In genomic region chr20:56788041-56788670, GRCh38 we compare ENCODE assay signal across 10 cellular contexts.
A peak's percentile ranks its signal among the peaks of the same experiment; 100 is the strongest.
DNase-seq lines count a peak whose midpoint lies in the region; ATAC-seq, FAIRE-seq and TF ChIP-seq lines count a peak whose summit lies in the region.
"Had no signal": no experiment of that assay in that cellular context is flagged by ENCODE, and none has a peak within 500 bp of the region (broad histone marks: within the 10 kb centered on the region; RNA-seq: fewer than 3 reads in every experiment).

No MANE protein-coding gene starts in this region.

- no peaks in the 10 kb centered on the region for H3K4me1 ChIP-seq in psoas muscle
- H3K4me1 ChIP-seq: heart right ventricle had no signal

- no peaks in the 10 kb centered on the region for H3K9me3 ChIP-seq in psoas muscle
- H3K9me3 ChIP-seq: heart right ventricle had no signal

- no peak overlapping the region for H3K27ac Mint-ChIP-seq in activated CD4-positive, alpha-beta T cell treated with anti-CD3 and anti-CD28 coated beads for 36 hours

- WGBS in psoas muscle, 3 donors, result 82 to 86% (median 85%) methylated on average over 7 of the region's 7 CpGs

- DNase-seq in ELR (ENCODE audit: low read depth) (peak; percentile 100), RPMI7951 (ENCODE audit: low read depth) (peak; percentile 100), fibroblast of gingiva (ENCODE audit: low read depth) (peak; percentile 96), psoas muscle (peak in 1 of 2 donors; percentile 23), GM19239 (ENCODE audit: insufficient read length, low spot score) (no peak), DMS153 treated with DMSO at 0.1 percent for 48 hours (lab: John Stamatoyannopoulos, UW; ENCODE audit: unreplicated experiment) (no peak)
- DNase-seq in activated CD4-positive, alpha-beta T cell treated with anti-CD3 and anti-CD28 coated beads for 36 hours, result no peak
- DNase-seq: heart right ventricle, NCI-H526 treated with DMSO at 0.1 percent for 48 hours had no signal

- H3K27me3 Mint-ChIP-seq in activated CD4-positive, alpha-beta T cell treated with anti-CD3 and anti-CD28 coated beads for 36 hours, result no peaks in the 10 kb centered on the region

- no peak overlapping the region for H3K27ac ChIP-seq in psoas muscle
- H3K27ac ChIP-seq: heart right ventricle had no signal

- no peak overlapping the region for H3K4me3 ChIP-seq in psoas muscle
- H3K4me3 ChIP-seq: heart right ventricle had no signal

- no peak for FAIRE-seq in GM19239 (lab: Jason Lieb, UNC)

- H3K4me1 Mint-ChIP-seq in activated CD4-positive, alpha-beta T cell treated with anti-CD3 and anti-CD28 coated beads for 36 hours, result no peaks in the 10 kb centered on the region

- no peak for TF ChIP-seq CTCF in psoas muscle (IDR thresholded peaks at IDR 0.05)

- no peaks in the 10 kb centered on the region for H3K36me3 Mint-ChIP-seq in activated CD4-positive, alpha-beta T cell treated with anti-CD3 and anti-CD28 coated beads for 36 hours (ENCODE audit: low read depth)

- peak in 3 of 4 donors; percentile 34 to 69 (median 57) for ATAC-seq in psoas muscle
- ATAC-seq in GM18873 (IDR thresholded peaks at IDR 0.05; ENCODE audit: low FRiP score, unreplicated experiment), result no peak
- no peak for ATAC-seq in activated CD4-positive, alpha-beta T cell treated with anti-CD3 and anti-CD28 coated beads for 36 hours

- H3K9me3 Mint-ChIP-seq in activated CD4-positive, alpha-beta T cell treated with anti-CD3 and anti-CD28 coated beads for 36 hours (ENCODE audit: low read depth), result no peaks in the 10 kb centered on the region

- no peak overlapping the region for H3K4me3 Mint-ChIP-seq in activated CD4-positive, alpha-beta T cell treated with anti-CD3 and anti-CD28 coated beads for 36 hours

- POLR2A ChIA-PET in activated CD4-positive, alpha-beta T cell treated with anti-CD3 and anti-CD28 coated beads for 36 hours (lab: Charles Lee), result no interaction called here

- H3K36me3 ChIP-seq in psoas muscle (ENCODE audit: insufficient read depth in 1 of 2, low read depth in 1 of 2), result no peaks in the 10 kb centered on the region
- H3K36me3 ChIP-seq: heart right ventricle had no signal

- CTCF ChIA-PET in activated CD4-positive, alpha-beta T cell treated with anti-CD3 and anti-CD28 coated beads for 36 hours (lab: Charles Lee), result interaction anchor here (0.6 kb wide), 1 partner anchor 221 kb away, joined by 4 read pairs; no protein-coding TSS in a partner anchor

- intact Hi-C loops in psoas muscle (cut with DNase I), result no loop called here
- intact Hi-C loops in activated CD4-positive, alpha-beta T cell treated with anti-CD3 and anti-CD28 coated beads for 36 hours (cut with DNase I, micrococcal nuclease), result no loop called here

- H3K27me3 ChIP-seq in psoas muscle (ENCODE audit: insufficient read depth in 3 of 3, low read length in 2 of 3), result peaks cover 0 to 1% (median 0%) of the 10 kb centered on the region in 3 donors

Comparison
In these comparisons a context has a peak if more than half of its experiments do, and no peak if none do; other contexts are left out.
1. DNase-seq: peak in ELR (single experiment), RPMI7951 (single experiment) and fibroblast of gingiva (single experiment); none in GM19239 (single experiment), activated CD4-positive, alpha-beta T cell treated with anti-CD3 and anti-CD28 coated beads for 36 hours (single experiment) and DMS153 treated with DMSO at 0.1 percent for 48 hours (single experiment).
2. ATAC-seq: peak in psoas muscle (3 of 4); none in GM18873 (single experiment) and activated CD4-positive, alpha-beta T cell treated with anti-CD3 and anti-CD28 coated beads for 36 hours (single experiment).